Comparison of ENCODE assay signal across 7 cellular contexts in the genomic region with DNA sequence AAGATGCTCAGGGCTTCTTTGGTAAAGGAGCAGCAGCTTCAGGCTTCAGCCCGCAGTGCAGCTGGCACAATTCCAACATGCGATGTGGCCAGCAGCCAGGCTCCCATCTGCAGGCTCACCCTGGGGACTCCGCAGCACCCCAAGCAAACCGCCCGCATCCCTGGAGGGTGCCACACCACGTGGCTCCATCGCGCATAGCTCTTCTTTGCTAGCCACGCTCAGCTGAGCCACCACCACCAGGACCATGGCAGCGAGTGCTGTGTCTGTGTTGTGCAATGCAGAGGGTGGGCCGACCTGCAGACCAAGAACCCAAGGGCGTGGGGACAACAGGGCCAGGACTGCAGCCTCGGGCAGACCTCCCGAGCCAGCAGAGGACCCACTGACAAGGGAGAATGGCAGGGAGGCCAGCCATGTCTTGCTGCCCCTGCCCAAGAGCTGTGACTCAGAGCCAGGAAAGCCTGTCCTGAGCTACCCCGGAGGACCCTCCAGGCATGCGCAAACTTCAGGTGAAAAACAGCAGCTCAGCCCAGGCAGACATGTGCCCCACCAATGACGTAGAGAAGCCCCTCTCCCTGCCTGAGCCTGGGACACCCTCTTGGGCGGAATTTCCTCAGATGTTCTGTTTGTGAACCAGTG.
"Had no signal": no experiment of that assay in that cellular context is flagged by ENCODE, and none has a peak within 500 bp of the region (broad histone marks: within the 10 kb centered on the region; RNA-seq: fewer than 3 reads in every experiment).

No MANE protein-coding gene starts in this region.

- DNase-seq: activated CD4-positive, alpha-beta T cell treated with anti-CD3 and anti-CD28 coated beads, Interleukin-2, amount 10 ng/mL, durations not matched to agents 24 days and 14 days; activated CD4-positive, CD25-positive, alpha-beta regulatory T cell; activated naive CD8-positive, alpha-beta T cell treated with anti-CD3 and anti-CD28 coated beads for 36 hours; naive thymus-derived CD8-positive, alpha-beta T cell; stimulated activated CD4-positive, alpha-beta T cell treated with anti-CD3 and anti-CD28 coated beads, Interleukin-2, amount 100 ng/mL, for 48 hours had no signal

- H3K4me1 ChIP-seq: body of pancreas, gastroesophageal sphincter had no signal

- H3K27me3 ChIP-seq: body of pancreas, gastroesophageal sphincter had no signal

- H3K9me3 ChIP-seq: body of pancreas, gastroesophageal sphincter had no signal

- H3K27ac ChIP-seq: body of pancreas, gastroesophageal sphincter had no signal

- H3K4me3 ChIP-seq: body of pancreas, gastroesophageal sphincter had no signal
